In the genomic region with DNA sequence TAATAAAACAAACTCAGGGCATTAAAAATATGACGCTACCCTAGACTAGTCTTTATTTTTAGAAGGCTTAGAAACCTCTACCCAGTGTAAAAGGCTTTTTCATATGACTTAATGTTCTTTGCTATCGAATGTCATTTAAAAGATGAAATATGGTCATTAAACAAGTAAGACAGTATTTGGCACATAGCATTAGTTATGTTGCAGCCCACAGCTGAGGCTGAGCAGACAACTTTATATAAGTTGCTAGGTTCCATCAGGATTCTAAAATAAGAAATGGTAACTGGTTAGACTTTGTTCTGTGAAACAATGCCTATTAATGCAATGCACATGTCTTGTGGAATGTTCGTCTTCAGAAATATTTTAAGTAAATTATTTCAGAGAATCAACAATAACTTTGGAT, we compare ENCODE assay signal across 1 cellular context.
TF ChIP-seq lines count a peak whose summit lies in the region.

No MANE protein-coding gene starts in this region.

TF ChIP-seq in GM23338, 12 proteins besides CTCF, POLR2A, EP300 and RAD21 (continued from another document):
- TF ChIP-seq ZNF462 (CRISPR knock-in tag; IDR thresholded peaks at IDR 0.05) (no peak), CREB1 (CRISPR knock-in tag; IDR thresholded peaks at IDR 0.05; ENCODE audit: low read depth) (no peak), STAT1 (IDR thresholded peaks at IDR 0.05; ENCODE audit: unreplicated experiment) (no peak), NANOG (IDR thresholded peaks at IDR 0.05; ENCODE audit: borderline replicate concordance) (no peak), REST (IDR thresholded peaks at IDR 0.05; ENCODE audit: unreplicated experiment) (no peak), ZNF331 (CRISPR knock-in tag; IDR thresholded peaks at IDR 0.05; ENCODE audit: low read depth) (no peak), ZNF114 (CRISPR knock-in tag; IDR thresholded peaks at IDR 0.05) (no peak), EZH2 (IDR thresholded peaks at IDR 0.05; ENCODE audit: low read depth, unreplicated experiment) (no peak), EZH2phosphoT487 (IDR thresholded peaks at IDR 0.05; ENCODE audit: unreplicated experiment) (no peak), POLR2AphosphoS5 (IDR thresholded peaks at IDR 0.05; ENCODE audit: low read depth) (no peak)
